Comparison of ENCODE assay signal across 17 cellular contexts in genomic region chr3:27628029-27628750, GRCh38.
DNase-seq lines count a peak whose midpoint lies in the region; ATAC-seq and TF ChIP-seq lines count a peak whose summit lies in the region.
"Had no signal": no experiment of that assay in that cellular context is flagged by ENCODE, and none has a peak within 500 bp of the region (broad histone marks: within the 10 kb centered on the region; RNA-seq: fewer than 3 reads in every experiment).

No MANE protein-coding gene starts in this region.

- CTCF ChIA-PET in activated CD8-positive, alpha-beta memory T cell treated with anti-CD3 and anti-CD28 coated beads, Interleukin-2, amount 10 ng/mL, durations not matched to agents 7 days and 5 days (lab: Charles Lee) = interaction anchor here (1.2 to 2.2 kb wide), 2 partner anchors 9 to 144 kb away, joined by 3 to 5 read pairs; partner anchors contain the start of gene SLC4A7

- no peaks in the 10 kb centered on the region for H3K27me3 Mint-ChIP-seq in activated CD8-positive, alpha-beta memory T cell treated with anti-CD3 and anti-CD28 coated beads, Interleukin-2, amount 10 ng/mL, durations not matched to agents 7 days and 5 days
- no peaks in the 10 kb centered on the region for H3K27me3 Mint-ChIP-seq in T-helper 2 cell treated with Interferon-gamma antibody and Interleukin-4, amounts not matched to agents 5 μg/mL and 100 μg/mL, for 36 hours (ENCODE audit: low read depth)
- H3K27me3 Mint-ChIP-seq in osteocyte (ENCODE audit: unreplicated experiment) = no peaks in the 10 kb centered on the region
- H3K27me3 Mint-ChIP-seq: activated naive CD8-positive, alpha-beta T cell treated with anti-CD3 and anti-CD28 coated beads, Interleukin-2, amount 50 U/mL, for 24 hours had no signal

- H3K4me3 ChIP-seq in Jurkat, Clone E6-1 (ENCODE audit: low read length) = no peak overlapping the region
- H3K4me3 ChIP-seq in transverse colon = no peak overlapping the region
- H3K4me3 ChIP-seq: cardiac muscle cell, uterus had no signal

- no peak for ATAC-seq in activated CD8-positive, alpha-beta memory T cell treated with anti-CD3 and anti-CD28 coated beads, Interleukin-2, amount 10 ng/mL, durations not matched to agents 7 days and 5 days
- ATAC-seq in HG02973 (IDR thresholded peaks at IDR 0.05; ENCODE audit: unreplicated experiment) = no peak
- ATAC-seq: activated naive CD8-positive, alpha-beta T cell treated with anti-CD3 and anti-CD28 coated beads, Interleukin-2, amount 50 U/mL, for 24 hours had no signal

- H3K9me3 Mint-ChIP-seq in activated CD8-positive, alpha-beta memory T cell treated with anti-CD3 and anti-CD28 coated beads, Interleukin-2, amount 10 ng/mL, durations not matched to agents 7 days and 5 days (ENCODE audit: low read depth) = no peaks in the 10 kb centered on the region
- H3K9me3 Mint-ChIP-seq in T-helper 2 cell treated with Interferon-gamma antibody and Interleukin-4, amounts not matched to agents 5 μg/mL and 100 μg/mL, for 36 hours = no peaks in the 10 kb centered on the region
- H3K9me3 Mint-ChIP-seq in osteocyte (ENCODE audit: unreplicated experiment) = no peaks in the 10 kb centered on the region
- H3K9me3 Mint-ChIP-seq: activated naive CD8-positive, alpha-beta T cell treated with anti-CD3 and anti-CD28 coated beads, Interleukin-2, amount 50 U/mL, for 24 hours; mesothelial cell of epicardium had no signal

- H3K36me3 Mint-ChIP-seq in activated CD8-positive, alpha-beta memory T cell treated with anti-CD3 and anti-CD28 coated beads, Interleukin-2, amount 10 ng/mL, durations not matched to agents 7 days and 5 days = no peaks in the 10 kb centered on the region
- H3K36me3 Mint-ChIP-seq in T-helper 2 cell treated with Interferon-gamma antibody and Interleukin-4, amounts not matched to agents 5 μg/mL and 100 μg/mL, for 36 hours (ENCODE audit: low read depth) = peaks cover 2% of the 10 kb centered on the region
- H3K36me3 Mint-ChIP-seq in osteocyte (ENCODE audit: unreplicated experiment) = no peaks in the 10 kb centered on the region
- H3K36me3 Mint-ChIP-seq: mesothelial cell of epicardium had no signal

- in situ Hi-C loops in transverse colon (cut with MboI; ENCODE audit: low pct_ligation_motif_present in 1 of 4, low pct_unique_long_range_greater_than_20kb in 1 of 4, low sequenced_read_pairs in 3 of 4) = no loop called here

- no peak overlapping the region for H3K4me3 Mint-ChIP-seq in activated CD8-positive, alpha-beta memory T cell treated with anti-CD3 and anti-CD28 coated beads, Interleukin-2, amount 10 ng/mL, durations not matched to agents 7 days and 5 days
- H3K4me3 Mint-ChIP-seq in T-helper 2 cell treated with Interferon-gamma antibody and Interleukin-4, amounts not matched to agents 5 μg/mL and 100 μg/mL, for 36 hours = peak overlapping the region; percentile 67
- H3K4me3 Mint-ChIP-seq in osteocyte (ENCODE audit: unreplicated experiment) = no peak overlapping the region
- H3K4me3 Mint-ChIP-seq: activated naive CD8-positive, alpha-beta T cell treated with anti-CD3 and anti-CD28 coated beads, Interleukin-2, amount 50 U/mL, for 24 hours; mesothelial cell of epicardium had no signal

- H3K9me3 ChIP-seq in transverse colon = no peaks in the 10 kb centered on the region
- H3K9me3 ChIP-seq: uterus had no signal

- no peak for TF ChIP-seq EP300 in transverse colon (IDR thresholded peaks at IDR 0.05; ENCODE audit: low read depth)

- no peak for DNase-seq in activated CD8-positive, alpha-beta memory T cell treated with anti-CD3 and anti-CD28 coated beads, Interleukin-2, amount 10 ng/mL, durations not matched to agents 7 days and 5 days
- DNase-seq in activated CD8-positive, alpha-beta memory T cell treated with anti-CD3 and anti-CD28 coated beads, Interleukin-2, amount 50 U/mL, for 4 hours = no peak
- peak; percentile 8 for DNase-seq in Jurkat, Clone E6-1 (ENCODE audit: low read depth, low spot score)
- DNase-seq in T-helper 2 cell treated with Interferon-gamma antibody and Interleukin-4, amounts not matched to agents 5 μg/mL and 100 μg/mL, for 36 hours (ENCODE audit: low spot score) = no peak
- DNase-seq in osteocyte (ENCODE audit: extremely low spot score, unreplicated experiment) (no peak), pons (ENCODE audit: low spot score) (no peak), transverse colon (no peak)
- DNase-seq: activated naive CD8-positive, alpha-beta T cell treated with anti-CD3 and anti-CD28 coated beads, Interleukin-2, amount 50 U/mL, for 24 hours; COR-L47; effector CD8-positive, alpha-beta T cell; NCI-H2081 treated with DMSO at 0.1 percent for 48 hours; NCI-H526; retina; uterus had no signal

- WGBS in transverse colon (ENCODE audit: low coverage in 1 of 2), 2 donors = 75 to 78% methylated on average over 5 of the region's 5 CpGs

- H3K4me1 ChIP-seq in transverse colon = peaks cover 0 to 8% (median 3%) of the 10 kb centered on the region in 4 donors
- H3K4me1 ChIP-seq: uterus had no signal

- H3K27ac Mint-ChIP-seq in activated CD8-positive, alpha-beta memory T cell treated with anti-CD3 and anti-CD28 coated beads, Interleukin-2, amount 10 ng/mL, durations not matched to agents 7 days and 5 days = peak overlapping the region; percentile 70
- peak overlapping the region; percentile 89 for H3K27ac Mint-ChIP-seq in T-helper 2 cell treated with Interferon-gamma antibody and Interleukin-4, amounts not matched to agents 5 μg/mL and 100 μg/mL, for 36 hours
- peak overlapping the region; percentile 62 for H3K27ac Mint-ChIP-seq in osteocyte (ENCODE audit: unreplicated experiment)
- H3K27ac Mint-ChIP-seq: activated naive CD8-positive, alpha-beta T cell treated with anti-CD3 and anti-CD28 coated beads, Interleukin-2, amount 50 U/mL, for 24 hours; mesothelial cell of epicardium had no signal

- TF ChIP-seq POLR2A in transverse colon (IDR thresholded peaks at IDR 0.05) = no peak

- peaks cover 66% of the 10 kb centered on the region for H3K4me1 Mint-ChIP-seq in activated CD8-positive, alpha-beta memory T cell treated with anti-CD3 and anti-CD28 coated beads, Interleukin-2, amount 10 ng/mL, durations not matched to agents 7 days and 5 days
- H3K4me1 Mint-ChIP-seq in T-helper 2 cell treated with Interferon-gamma antibody and Interleukin-4, amounts not matched to agents 5 μg/mL and 100 μg/mL, for 36 hours (ENCODE audit: low read depth) = peaks cover 68% of the 10 kb centered on the region
- peaks cover 42% of the 10 kb centered on the region for H3K4me1 Mint-ChIP-seq in osteocyte (ENCODE audit: unreplicated experiment)

- TF ChIP-seq CTCF in osteocyte (IDR thresholded peaks at IDR 0.05) = no peak
- TF ChIP-seq CTCF in transverse colon (IDR thresholded peaks at IDR 0.05) = no peak

- no peaks in the 10 kb centered on the region for H3K27me3 ChIP-seq in transverse colon
- H3K27me3 ChIP-seq: cardiac muscle cell, uterus had no signal

- no peak overlapping the region for H3K27ac ChIP-seq in transverse colon
- H3K27ac ChIP-seq: cardiac muscle cell, uterus had no signal

- intact Hi-C loops in transverse colon (cut with DNase I; ENCODE audit: low total_unique reads) = no loop called here

- no peaks in the 10 kb centered on the region for H3K36me3 ChIP-seq in transverse colon
- H3K36me3 ChIP-seq: cardiac muscle cell, uterus had no signal
